Comparison of ENCODE assay signal across 21 cellular contexts in the genomic region with DNA sequence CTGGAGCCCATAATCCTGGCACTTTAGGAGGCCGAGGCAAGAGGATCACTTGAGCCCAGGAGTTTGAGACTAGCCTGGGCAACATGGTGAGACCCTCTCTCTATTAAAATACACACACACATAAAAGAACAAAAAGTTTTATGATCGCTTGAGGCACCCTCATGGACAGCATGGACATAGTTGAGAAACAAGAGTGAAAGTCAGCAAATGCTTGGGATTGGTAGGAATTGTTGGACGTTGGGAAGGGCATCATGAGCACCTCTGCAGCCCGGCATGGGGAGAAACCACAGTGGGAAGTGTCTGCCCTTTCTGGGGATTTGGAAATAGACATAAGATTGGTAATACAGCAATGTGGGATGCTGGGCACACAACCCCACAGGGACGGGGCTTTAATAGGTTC.
"Had no signal": no experiment of that assay in that cellular context is flagged by ENCODE, and none has a peak within 500 bp of the region (broad histone marks: within the 10 kb centered on the region; RNA-seq: fewer than 3 reads in every experiment).

No MANE protein-coding gene starts in this region.

- H3K27me3 ChIP-seq: brain microvascular endothelial cell, cardiac muscle cell had no signal

- H3K4me3 Mint-ChIP-seq: activated CD4-positive, alpha-beta memory T cell treated with anti-CD3 and anti-CD28 coated beads for 36 hours; activated CD4-positive, alpha-beta T cell treated with anti-CD3 and anti-CD28 coated beads, Interleukin-2, amount 10 ng/mL, durations not matched to agents 7 days and 5 days; activated naive CD4-positive, alpha-beta T cell treated with anti-CD3 and anti-CD28 coated beads, Interleukin-2, amount 10 ng/mL, durations not matched to agents 7 days and 5 days; activated T-cell treated with anti-CD3 and anti-CD28 coated beads, Interleukin-2, amount 50 U/mL, for 4 hours; T-helper 17 cell had no signal

- H3K27ac Mint-ChIP-seq: activated CD4-positive, alpha-beta memory T cell treated with anti-CD3 and anti-CD28 coated beads for 36 hours; activated CD4-positive, alpha-beta T cell treated with anti-CD3 and anti-CD28 coated beads, Interleukin-2, amount 10 ng/mL, durations not matched to agents 7 days and 5 days; activated naive CD4-positive, alpha-beta T cell treated with anti-CD3 and anti-CD28 coated beads, Interleukin-2, amount 10 ng/mL, durations not matched to agents 7 days and 5 days; T-helper 17 cell had no signal

- H3K27me3 Mint-ChIP-seq: activated CD4-positive, alpha-beta memory T cell treated with anti-CD3 and anti-CD28 coated beads for 36 hours; activated CD4-positive, alpha-beta T cell treated with anti-CD3 and anti-CD28 coated beads, Interleukin-2, amount 10 ng/mL, durations not matched to agents 7 days and 5 days; activated naive CD4-positive, alpha-beta T cell treated with anti-CD3 and anti-CD28 coated beads, Interleukin-2, amount 10 ng/mL, durations not matched to agents 7 days and 5 days; T-helper 17 cell had no signal

- H3K9me3 Mint-ChIP-seq: activated CD4-positive, alpha-beta memory T cell treated with anti-CD3 and anti-CD28 coated beads for 36 hours; activated T-cell treated with anti-CD3 and anti-CD28 coated beads, Interleukin-2, amount 50 U/mL, for 4 hours had no signal

- DNase-seq: activated CD4-positive, alpha-beta memory T cell treated with anti-CD3 and anti-CD28 coated beads for 36 hours; activated CD4-positive, alpha-beta T cell treated with anti-CD3 and anti-CD28 coated beads, Interleukin-2, amount 10 ng/mL, durations not matched to agents 7 days and 5 days; activated CD4-positive, CD25-positive, alpha-beta regulatory T cell; activated CD8-positive, alpha-beta memory T cell treated with anti-CD3 and anti-CD28 coated beads for 24 hours; activated gamma-delta T cell treated with Interleukin-2 at 50 U/mL for 16 hours; activated naive CD4-positive, alpha-beta T cell treated with anti-CD3 and anti-CD28 coated beads, Interleukin-2, amount 10 ng/mL, durations not matched to agents 7 days and 5 days; activated T-cell treated with anti-CD3 and anti-CD28 coated beads, Interleukin-2, amount 50 U/mL, for 4 hours; amygdala; brain microvascular endothelial cell; Karpas-422; NCI-H1105 treated with DMSO at 0.1 percent for 48 hours; NCI-H1436 treated with DMSO at 0.1 percent for 48 hours; NCI-H187 treated with DMSO at 0.1 percent for 48 hours; NCI-H2081 treated with DMSO at 0.1 percent for 48 hours; NCI-H2227 treated with DMSO at 0.1 percent for 48 hours; NCI-H526; NCI-H774; SIG-M5; T-helper 17 cell had no signal

- ATAC-seq: activated T-cell treated with anti-CD3 and anti-CD28 coated beads, Interleukin-2, amount 50 U/mL, for 4 hours; T-helper 17 cell had no signal

- H3K4me3 ChIP-seq: cardiac muscle cell had no signal

- H3K36me3 Mint-ChIP-seq: activated CD4-positive, alpha-beta memory T cell treated with anti-CD3 and anti-CD28 coated beads for 36 hours had no signal

- H3K4me1 Mint-ChIP-seq: T-helper 17 cell had no signal

- H3K36me3 ChIP-seq: brain microvascular endothelial cell, cardiac muscle cell had no signal

- H3K27ac ChIP-seq: brain microvascular endothelial cell, cardiac muscle cell, VCaP had no signal
